Comparison of ENCODE assay signal across 8 cellular contexts in the genomic region with DNA sequence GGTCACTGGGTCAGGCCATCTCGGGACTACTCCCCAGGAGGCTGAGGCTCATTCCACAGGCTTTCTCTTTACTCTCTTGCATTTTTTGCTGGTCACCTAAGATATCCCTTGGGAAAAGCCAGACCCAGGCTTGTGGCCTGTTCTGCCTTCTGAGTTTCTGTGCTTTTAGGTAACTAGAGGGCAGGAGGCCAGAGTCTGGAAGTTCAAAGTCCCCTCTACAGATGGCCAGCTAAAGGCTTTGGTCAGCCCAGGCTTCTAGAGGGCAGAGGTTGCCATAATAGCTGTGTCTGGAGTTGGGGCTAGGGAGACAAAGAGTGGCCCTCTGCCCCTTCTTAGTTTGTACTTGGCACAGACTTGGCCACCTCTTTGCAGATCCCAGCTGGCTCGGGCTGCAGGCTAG. TPM values are rescaled to one million over a fixed set of nuclear protein-coding genes. Genes with fewer than 3 reads are reported as not detected.
"Had no signal": no experiment of that assay in that cellular context is flagged by ENCODE, and none has a peak within 500 bp of the region (broad histone marks: within the 10 kb centered on the region; RNA-seq: fewer than 3 reads in every experiment).

No MANE protein-coding gene starts in this region.

- DNase-seq: H9, HCEC 1CT, IMR-90 had no signal

- ATAC-seq: GM23338, K562 had no signal

- H3K27ac ChIP-seq: HL-60 had no signal

- FAIRE-seq: H1, H54, K562 had no signal

- H3K4me3 ChIP-seq: GM23338, K562 had no signal

RNA-seq across cellular contexts. Expression of a gene that starts 39.2 kb away (rescaled TPM):
- total RNA-seq: IMR-90, K562 had no signal
- polyA plus RNA-seq: GM23338 had no signal
